In genomic region chr10:101561068-101561915, GRCh38 we compare ENCODE assay signal across 2 cellular contexts.
TF ChIP-seq lines count a peak whose summit lies in the region.

No MANE protein-coding gene starts in this region.

TF ChIP-seq in HEK293, 187 proteins besides CTCF, POLR2A, EP300 and RAD21:
- TF ChIP-seq TRIM28 (IDR thresholded peaks at IDR 0.05; ENCODE audit: borderline replicate concordance, low read length) = no peak
- TF ChIP-seq ZFHX2 (tag by site-specific recombination; conservative IDR thresholded peaks at IDR 0.05) = peak; percentile 81
- no peak for TF ChIP-seq ZSCAN5A (tag by site-specific recombination; IDR thresholded peaks at IDR 0.05)
- TF ChIP-seq ZNF776 (tag by site-specific recombination; IDR thresholded peaks at IDR 0.05; ENCODE audit: borderline replicate concordance) = no peak
- TF ChIP-seq SP7 (tag by site-specific recombination; IDR thresholded peaks at IDR 0.05) = peak; percentile 72
- peak; percentile 64 for TF ChIP-seq EGR2 (tag by site-specific recombination; IDR thresholded peaks at IDR 0.05; ENCODE audit: low read depth)

TF ChIP-seq in K562, 482 proteins besides CTCF, POLR2A, EP300 and RAD21:
- TF ChIP-seq PREB (CRISPR knock-in tag; IDR thresholded peaks at IDR 0.05) = no peak
- no peak for TF ChIP-seq ZNF785 (CRISPR knock-in tag; IDR thresholded peaks at IDR 0.05)
- TF ChIP-seq NFIC (IDR thresholded peaks at IDR 0.05) = 0 out of 2 replicates have a peak, but pooled peaks have one; percentile 2
